Comparison of ENCODE assay signal across 8 cellular contexts in the genomic region with DNA sequence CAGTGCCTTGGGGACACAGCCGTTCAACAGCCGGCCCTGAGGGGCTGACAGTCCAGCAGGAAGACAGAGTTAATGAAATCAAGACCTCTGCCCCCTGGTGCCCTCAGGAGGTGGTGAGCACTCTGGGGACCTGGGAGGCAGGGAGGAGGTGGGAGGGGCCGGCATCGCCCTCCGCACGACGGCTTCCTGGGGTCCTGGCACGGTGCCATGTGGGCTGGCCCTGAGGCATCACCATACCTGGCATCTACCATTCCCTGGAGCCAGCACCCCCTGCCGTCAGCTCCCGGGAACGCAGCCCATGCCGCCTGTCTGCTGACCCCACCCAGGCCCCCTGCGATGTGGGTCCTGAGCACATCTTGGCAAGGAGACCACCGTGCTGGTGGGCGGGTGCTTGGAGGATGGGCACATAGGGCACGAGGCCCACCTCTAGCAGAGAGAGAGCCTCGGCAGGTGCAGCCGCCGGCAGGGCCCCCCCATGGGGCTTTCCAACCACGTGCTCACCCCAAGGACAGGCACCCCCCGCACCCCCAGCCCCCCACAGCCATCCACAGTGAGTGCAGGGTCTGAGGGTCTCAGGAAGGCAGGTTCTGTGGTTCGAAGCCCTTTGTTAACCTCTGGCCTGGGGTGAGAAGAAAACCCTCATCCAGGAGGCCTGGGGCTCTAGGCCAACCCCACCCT. TPM values are rescaled to one million over a fixed set of nuclear protein-coding genes. Genes with fewer than 3 reads are reported as not detected.
DNase-seq lines count a peak whose midpoint lies in the region; ATAC-seq and TF ChIP-seq lines count a peak whose summit lies in the region.

No MANE protein-coding gene starts in this region.

- DNase-seq in GM13977 (ENCODE audit: low spot score) (peak; percentile 70), NCI-H69 (lab: John Stamatoyannopoulos, UW) (peak; percentile 85), glomerular visceral epithelial cell (ENCODE audit: extremely low spot score) (peak; percentile 28)
- DNase-seq in activated T-cell treated with anti-CD3 and anti-CD28 coated beads, Interleukin-2, amount 50 U/mL, for 4 hours, result peak; percentile 52
- peak; percentile 51 for DNase-seq in stimulated activated CD4-positive, alpha-beta T cell treated with anti-CD3 and anti-CD28 coated beads, Interleukin-1b, Interleukin-23, amount 100 ng/mL, for 48 hours

- no peaks in the 10 kb centered on the region for H3K9me3 Mint-ChIP-seq in activated T-cell treated with anti-CD3 and anti-CD28 coated beads, Interleukin-2, amount 50 U/mL, for 4 hours

- no peaks in the 10 kb centered on the region for H3K27me3 Mint-ChIP-seq in activated T-cell treated with anti-CD3 and anti-CD28 coated beads, Interleukin-2, amount 50 U/mL, for 4 hours (ENCODE audit: low read depth)

- peaks cover 12% of the 10 kb centered on the region for H3K4me1 Mint-ChIP-seq in activated T-cell treated with anti-CD3 and anti-CD28 coated beads, Interleukin-2, amount 50 U/mL, for 4 hours (ENCODE audit: low read depth)

- in situ Hi-C loops in GM13977 (cut with MboI; ENCODE audit: low pct_unique_long_range_greater_than_20kb, low sequenced_read_pairs, unreplicated experiment), result no loop called here

- ATAC-seq in activated T-cell treated with anti-CD3 and anti-CD28 coated beads, Interleukin-2, amount 50 U/mL, for 4 hours, result peak; percentile 61 to 62
- ATAC-seq in GM21723 (IDR thresholded peaks at IDR 0.05; ENCODE audit: unreplicated experiment), result no peak
- ATAC-seq in HG02759 (IDR thresholded peaks at IDR 0.05; ENCODE audit: unreplicated experiment), result no peak
- no peak for ATAC-seq in GM18907 (IDR thresholded peaks at IDR 0.05; ENCODE audit: unreplicated experiment)

- no peak overlapping the region for H3K4me3 Mint-ChIP-seq in activated T-cell treated with anti-CD3 and anti-CD28 coated beads, Interleukin-2, amount 50 U/mL, for 4 hours

- no peaks in the 10 kb centered on the region for H3K36me3 Mint-ChIP-seq in activated T-cell treated with anti-CD3 and anti-CD28 coated beads, Interleukin-2, amount 50 U/mL, for 4 hours (ENCODE audit: insufficient read depth)

- peak; percentile 64 for TF ChIP-seq CTCF in GM13977 (IDR thresholded peaks at IDR 0.05; ENCODE audit: extremely low read depth, insufficient read depth, missing control alignments)

RNA-seq across cellular contexts. Expression of a gene that starts 52.5 kb away (rescaled TPM):
- total RNA-seq in activated T-cell treated with anti-CD3 and anti-CD28 coated beads, Interleukin-2, amount 50 U/mL, for 4 hours, result 10 to 100 TPM; 14.2 to 17.3 (median 15.9) TPM

Comparison
In these comparisons a context has a peak if more than half of its experiments do, and no peak if none do; other contexts are left out.
1. DNase-seq: peak in every context shown above with its lines; median percentile 85 in NCI-H69; 70 in GM13977; 52 in activated T-cell treated with anti-CD3 and anti-CD28 coated beads, Interleukin-2, amount 50 U/mL, for 4 hours; 51 in stimulated activated CD4-positive, alpha-beta T cell treated with anti-CD3 and anti-CD28 coated beads, Interleukin-1b, Interleukin-23, amount 100 ng/mL, for 48 hours; 28 in glomerular visceral epithelial cell.
2. ATAC-seq: peak in activated T-cell treated with anti-CD3 and anti-CD28 coated beads, Interleukin-2, amount 50 U/mL, for 4 hours (2 of 2); none in GM21723 (single experiment), HG02759 (single experiment) and GM18907 (single experiment).